Comparison of ENCODE assay signal across 7 cellular contexts in the genomic region with DNA sequence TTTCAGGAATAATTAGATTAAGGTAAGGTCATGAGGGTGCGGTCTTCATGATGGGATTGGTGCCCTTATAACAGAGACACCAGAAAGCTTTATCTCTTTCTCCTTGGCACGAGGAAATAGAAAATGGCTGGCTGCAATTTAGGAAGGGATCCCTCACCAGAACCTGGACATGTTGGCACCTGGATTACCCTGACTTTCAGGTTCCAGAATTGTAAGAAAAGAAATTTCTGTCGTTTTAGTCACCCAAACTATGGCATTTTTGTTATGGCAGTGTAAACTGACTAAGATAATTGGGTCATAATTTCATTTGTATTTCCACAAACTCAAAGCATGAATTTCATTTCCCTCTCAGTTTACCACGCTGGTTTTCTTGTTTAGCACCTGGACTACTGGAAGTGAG.
"Had no signal": no experiment of that assay in that cellular context is flagged by ENCODE, and none has a peak within 500 bp of the region (broad histone marks: within the 10 kb centered on the region; RNA-seq: fewer than 3 reads in every experiment).

No MANE protein-coding gene starts in this region.

- H3K4me3 ChIP-seq: GM23248, HAP-1, K562 had no signal

- DNase-seq: GM23248, GOT3, H7, HFFc6, IMR-90 had no signal
